In genomic region chr12:34301251-34302130, GRCh38 we compare ENCODE assay signal across 18 cellular contexts.
DNase-seq lines count a peak whose midpoint lies in the region; ATAC-seq, FAIRE-seq and TF ChIP-seq lines count a peak whose summit lies in the region.
"Had no signal": no experiment of that assay in that cellular context is flagged by ENCODE, and none has a peak within 500 bp of the region (broad histone marks: within the 10 kb centered on the region; RNA-seq: fewer than 3 reads in every experiment).

No MANE protein-coding gene starts in this region.

- H3K27ac ChIP-seq in right atrium auricular region = no peak overlapping the region
- H3K27ac ChIP-seq in HUES64 (ENCODE audit: low read depth, low read length) = no peak overlapping the region
- no peak overlapping the region for H3K27ac ChIP-seq in kidney (ENCODE audit: low read depth in 2 of 2, low read length in 2 of 2)
- H3K27ac ChIP-seq in sigmoid colon = no peak overlapping the region
- no peak overlapping the region for H3K27ac ChIP-seq in CD8-positive, alpha-beta memory T cell (ENCODE audit: low read depth, low read length)
- H3K27ac ChIP-seq: BLaER1 treated with 17β-estradiol and CSF1 and Interleukin-3, amounts not matched to agents 10 nM and 100 nM had no signal

- TF ChIP-seq POLR2A in sigmoid colon (IDR thresholded peaks at IDR 0.05) = no peak

- H3K27me3 ChIP-seq in right atrium auricular region = no peaks in the 10 kb centered on the region
- no peaks in the 10 kb centered on the region for H3K27me3 ChIP-seq in HUES64 (ENCODE audit: insufficient read depth, low read length)
- no peaks in the 10 kb centered on the region for H3K27me3 ChIP-seq in sigmoid colon
- no peaks in the 10 kb centered on the region for H3K27me3 ChIP-seq in CD8-positive, alpha-beta memory T cell (ENCODE audit: insufficient read depth, low read length, poor library complexity, severe bottlenecking)
- H3K27me3 ChIP-seq: BLaER1 treated with 17β-estradiol and CSF1 and Interleukin-3, amounts not matched to agents 10 nM and 100 nM had no signal

- no peaks in the 10 kb centered on the region for H3K4me1 Mint-ChIP-seq in CD8-positive, alpha-beta memory T cell
- H3K4me1 Mint-ChIP-seq: H9 had no signal

- H3K4me3 Mint-ChIP-seq in CD8-positive, alpha-beta memory T cell = no peak overlapping the region
- H3K4me3 Mint-ChIP-seq: CD4-positive, alpha-beta T cell; H9 had no signal

- intact Hi-C loops in Right ventricle myocardium superior (cut with DNase I) = no loop called here
- intact Hi-C loops in kidney (cut with DNase I) = no loop called here
- intact Hi-C loops in sigmoid colon (cut with DNase I) = no loop called here

- TF ChIP-seq EP300 in sigmoid colon (IDR thresholded peaks at IDR 0.05) = no peak

- peaks cover 0 to 3% (median 0%) of the 10 kb centered on the region in 3 donors for H3K36me3 Mint-ChIP-seq in CD8-positive, alpha-beta memory T cell

- H3K36me3 ChIP-seq in right atrium auricular region = no peaks in the 10 kb centered on the region
- no peaks in the 10 kb centered on the region for H3K36me3 ChIP-seq in HUES64 (ENCODE audit: insufficient read depth, low read length)
- H3K36me3 ChIP-seq in kidney (ENCODE audit: control insufficient read depth in 1 of 2, insufficient read depth in 2 of 2, low read length in 2 of 2) = no peaks in the 10 kb centered on the region
- no peaks in the 10 kb centered on the region for H3K36me3 ChIP-seq in sigmoid colon
- H3K36me3 ChIP-seq in CD8-positive, alpha-beta memory T cell (ENCODE audit: insufficient read depth, low read length) = no peaks in the 10 kb centered on the region
- H3K36me3 ChIP-seq: BLaER1 treated with 17β-estradiol and CSF1 and Interleukin-3, amounts not matched to agents 10 nM and 100 nM had no signal

- H3K27ac Mint-ChIP-seq in CD8-positive, alpha-beta memory T cell = no peak overlapping the region
- H3K27ac Mint-ChIP-seq: CD4-positive, alpha-beta T cell; H9 had no signal

- no peaks in the 10 kb centered on the region for H3K27me3 Mint-ChIP-seq in CD8-positive, alpha-beta memory T cell
- H3K27me3 Mint-ChIP-seq: CD4-positive, alpha-beta T cell had no signal

- no peak overlapping the region for H3K4me3 ChIP-seq in right atrium auricular region
- H3K4me3 ChIP-seq in HUES64 (ENCODE audit: low read length) = peak overlapping the region; percentile 7; the same call in 1 of the 2 replicates
- no peak overlapping the region for H3K4me3 ChIP-seq in kidney (ENCODE audit: low read length in 2 of 2)
- no peak overlapping the region for H3K4me3 ChIP-seq in sigmoid colon
- H3K4me3 ChIP-seq in CD8-positive, alpha-beta memory T cell (ENCODE audit: low read length) = no peak overlapping the region
- H3K4me3 ChIP-seq: BLaER1 treated with 17β-estradiol and CSF1 and Interleukin-3, amounts not matched to agents 10 nM and 100 nM had no signal

- H3K9me3 ChIP-seq in right atrium auricular region = no peaks in the 10 kb centered on the region
- peaks cover 100% of the 10 kb centered on the region for H3K9me3 ChIP-seq in HUES64 (ENCODE audit: insufficient read depth, low read depth, low read length)
- H3K9me3 ChIP-seq in kidney (ENCODE audit: control insufficient read depth in 1 of 2, low read length in 2 of 2) = peaks cover 3 to 8% of the 10 kb centered on the region in 2 donors
- peaks cover 0 to 18% (median 0%) of the 10 kb centered on the region in 4 donors for H3K9me3 ChIP-seq in sigmoid colon
- H3K9me3 ChIP-seq in CD8-positive, alpha-beta memory T cell (ENCODE audit: low read length) = no peaks in the 10 kb centered on the region

- POLR2A ChIA-PET in CD8-positive, alpha-beta memory T cell (lab: Charles Lee) = no interaction called here

- CTCF ChIA-PET in CD8-positive, alpha-beta memory T cell (lab: Charles Lee) = no interaction called here

- 86% methylated on average over 22 of the region's 22 CpGs for WGBS in HUES64
- whole genome bisulfite sequencing in sigmoid colon, 2 donors = 78 to 85% methylated on average over 22 of the region's 22 CpGs

- peak; percentile 23 for DNase-seq in Right ventricle myocardium superior
- no peak for DNase-seq in right atrium auricular region (ENCODE audit: low spot score)
- peak; percentile 53 for DNase-seq in kidney
- peak; percentile 40 for DNase-seq in sigmoid colon
- no peak for DNase-seq in kidney tubule cell (ENCODE audit: low spot score)
- no peak for DNase-seq in CD8-positive, alpha-beta memory T cell
- DNase-seq: ACHN; CD4-positive, alpha-beta T cell; DMS79 treated with DMSO at 0.1 percent for 48 hours; EL; GOT3; H9 had no signal

- H3K9ac ChIP-seq in HUES64 (ENCODE audit: low read depth, low read length) (no peak overlapping the region), kidney (ENCODE audit: low read length in 2 of 2) (no peak overlapping the region)
- H3K9ac ChIP-seq: BLaER1 treated with 17β-estradiol and CSF1 and Interleukin-3, amounts not matched to agents 10 nM and 100 nM had no signal

- no peak for FAIRE-seq in kidney (lab: Jason Lieb, UNC)
- FAIRE-seq: G401.6, GM12891, HepG2 had no signal

- H3K9me3 Mint-ChIP-seq in CD8-positive, alpha-beta memory T cell = peaks cover 31 to 50% (median 37%) of the 10 kb centered on the region in 5 donors
- H3K9me3 Mint-ChIP-seq: CD4-positive, alpha-beta T cell had no signal

- H3K4me1 ChIP-seq in right atrium auricular region (no peaks in the 10 kb centered on the region), HUES64 (ENCODE audit: insufficient read depth, low read length) (no peaks in the 10 kb centered on the region), kidney (ENCODE audit: control insufficient read depth in 1 of 2, insufficient read depth in 1 of 2, low read depth in 1 of 2, low read length in 2 of 2) (no peaks in the 10 kb centered on the region), sigmoid colon (no peaks in the 10 kb centered on the region)
- no peaks in the 10 kb centered on the region for H3K4me1 ChIP-seq in CD8-positive, alpha-beta memory T cell (ENCODE audit: insufficient read depth, low read length)
- H3K4me1 ChIP-seq: BLaER1 treated with 17β-estradiol and CSF1 and Interleukin-3, amounts not matched to agents 10 nM and 100 nM had no signal

- TF ChIP-seq CTCF in right atrium auricular region (IDR thresholded peaks at IDR 0.05) (no peak), kidney (IDR thresholded peaks at IDR 0.05; ENCODE audit: borderline replicate concordance, extremely low read depth, insufficient read depth) (no peak), sigmoid colon (IDR thresholded peaks at IDR 0.05) (no peak)

- ATAC-seq in Right ventricle myocardium superior (ENCODE audit: poor library complexity) = no peak
- no peak for ATAC-seq in HG02588 (IDR thresholded peaks at IDR 0.05; ENCODE audit: unreplicated experiment)
- ATAC-seq: HepG2 had no signal

Comparison
In these comparisons a context has a peak if more than half of its experiments do, and no peak if none do; other contexts are left out.
1. DNase-seq: peak in Right ventricle myocardium superior (single experiment), kidney (single experiment) and sigmoid colon (single experiment); none in right atrium auricular region (single experiment), kidney tubule cell (single experiment) and CD8-positive, alpha-beta memory T cell (0 of 5).